ENCODE assay signal across 18 cellular contexts in genomic region chr7:120274899-120275298, GRCh38. TPM values are rescaled to one million over a fixed set of nuclear protein-coding genes. Genes with fewer than 3 reads are reported as not detected.
DNase-seq lines count a peak whose midpoint lies in the region; ATAC-seq and TF ChIP-seq lines count a peak whose summit lies in the region.
"Had no signal": no experiment of that assay in that cellular context is flagged by ENCODE, and none has a peak within 500 bp of the region (broad histone marks: within the 10 kb centered on the region; RNA-seq: fewer than 3 reads in every experiment).

No MANE protein-coding gene starts in this region.

- H3K9me2 ChIP-seq in neural cell (ENCODE audit: insufficient read depth, low read length): no peaks in the 10 kb centered on the region

- TF ChIP-seq CTCF in chondrocyte (IDR thresholded peaks at IDR 0.05) (no peak), neural cell (IDR thresholded peaks at IDR 0.05; ENCODE audit: poor library complexity, severe bottlenecking) (no peak)

- no peaks in the 10 kb centered on the region for H3F3A ChIP-seq in neural cell (ENCODE audit: insufficient read depth, low read length, poor library complexity, severe bottlenecking)

- TF ChIP-seq EP300 in neural cell (conservative IDR thresholded peaks at IDR 0.05; ENCODE audit: poor library complexity, severe bottlenecking): no peak

- DNase-seq in right cardiac atrium (peak in 2 of 3 donors; percentile 11 to 16), cardiac septum (ENCODE audit: low spot score) (no peak), chondrocyte (ENCODE audit: low spot score) (peak; percentile 79), HPDE6-E6E7 (ENCODE audit: extremely low spot score) (no peak), DMS79 treated with DMSO at 0.1 percent for 48 hours (lab: John Stamatoyannopoulos, UW) (no peak)
- DNase-seq in activated CD4-positive, alpha-beta memory T cell treated with anti-CD3 and anti-CD28 coated beads for 36 hours: no peak
- DNase-seq: DMS153, MM.1S, NCI-H187 treated with DMSO at 0.1 percent for 48 hours, NCI-H2171, OCI-M1, RPMI8226, SJCRH30 had no signal

- no peak overlapping the region for H3K27ac Mint-ChIP-seq in chondrocyte (ENCODE audit: unreplicated experiment)
- no peak overlapping the region for H3K27ac Mint-ChIP-seq in activated CD4-positive, alpha-beta memory T cell treated with anti-CD3 and anti-CD28 coated beads for 36 hours

- no peak overlapping the region for H2AFZ ChIP-seq in neural cell (ENCODE audit: low read depth, low read length)

- H3K4me1 ChIP-seq in right cardiac atrium (ENCODE audit: control insufficient read depth, insufficient read depth, low read length): no peaks in the 10 kb centered on the region
- H3K4me1 ChIP-seq: SJCRH30 had no signal

- no peak overlapping the region for H3K27ac ChIP-seq in right cardiac atrium (ENCODE audit: low read length)
- H3K27ac ChIP-seq in neural cell (ENCODE audit: low read length): no peak overlapping the region
- H3K27ac ChIP-seq: C4-2B, HL-60, SJCRH30 had no signal

- no peak overlapping the region for H3K4me2 ChIP-seq in neural cell (ENCODE audit: low read length)

- peaks cover 15% of the 10 kb centered on the region for H3K4me1 Mint-ChIP-seq in chondrocyte (ENCODE audit: low read depth)
- peaks cover 12% of the 10 kb centered on the region for H3K4me1 Mint-ChIP-seq in activated CD4-positive, alpha-beta memory T cell treated with anti-CD3 and anti-CD28 coated beads for 36 hours (ENCODE audit: low read depth)

- no peaks in the 10 kb centered on the region for H3K27me3 ChIP-seq in right cardiac atrium (ENCODE audit: control insufficient read depth, insufficient read depth)
- H3K27me3 ChIP-seq in neural cell (ENCODE audit: insufficient read depth, low read depth, low read length): peaks cover 7% of the 10 kb centered on the region
- H3K27me3 ChIP-seq: SJCRH30 had no signal

- no peak overlapping the region for H3K9ac ChIP-seq in neural cell (ENCODE audit: low read length)

- no peak overlapping the region for H3K4me3 Mint-ChIP-seq in chondrocyte (ENCODE audit: unreplicated experiment)
- no peak overlapping the region for H3K4me3 Mint-ChIP-seq in activated CD4-positive, alpha-beta memory T cell treated with anti-CD3 and anti-CD28 coated beads for 36 hours

- H4K20me1 ChIP-seq in neural cell (ENCODE audit: insufficient read depth): no peaks in the 10 kb centered on the region

- ATAC-seq in right cardiac atrium (no peak), GM19328 (IDR thresholded peaks at IDR 0.05; ENCODE audit: unreplicated experiment) (no peak)

- POLR2A ChIA-PET in activated CD4-positive, alpha-beta memory T cell treated with anti-CD3 and anti-CD28 coated beads for 36 hours (lab: Charles Lee): no interaction called here

- no peak for TF ChIP-seq RAD21 in neural cell (conservative IDR thresholded peaks at IDR 0.05)

- no peaks in the 10 kb centered on the region for H3K36me3 ChIP-seq in neural cell (ENCODE audit: insufficient read depth, low read length)
- H3K36me3 ChIP-seq: SJCRH30 had no signal

- intact Hi-C loops in right cardiac atrium (cut with DNase I): no loop called here
- intact Hi-C loops in cardiac septum (cut with DNase I): no loop called here
- intact Hi-C loops in activated CD4-positive, alpha-beta memory T cell treated with anti-CD3 and anti-CD28 coated beads for 36 hours (cut with micrococcal nuclease): loop anchor here (5.0 kb wide), 1 partner anchor 338 kb away; no protein-coding TSS in a partner anchor

- no peaks in the 10 kb centered on the region for H3K36me3 Mint-ChIP-seq in chondrocyte (ENCODE audit: low read depth)
- H3K36me3 Mint-ChIP-seq in activated CD4-positive, alpha-beta memory T cell treated with anti-CD3 and anti-CD28 coated beads for 36 hours: no peaks in the 10 kb centered on the region

- CTCF ChIA-PET in activated CD4-positive, alpha-beta memory T cell treated with anti-CD3 and anti-CD28 coated beads for 36 hours (lab: Charles Lee): no interaction called here

- H3K9me3 ChIP-seq in right cardiac atrium (ENCODE audit: control insufficient read depth, low read length) (no peaks in the 10 kb centered on the region), neural cell (ENCODE audit: low read length) (no peaks in the 10 kb centered on the region)
- H3K9me3 ChIP-seq: SJCRH30 had no signal

- H3K4me3 ChIP-seq in right cardiac atrium (ENCODE audit: low read length) (no peak overlapping the region), neural cell (ENCODE audit: low read length) (peak overlapping the region; percentile 85)
- H3K4me3 ChIP-seq: SJCRH30 had no signal

- 97% methylated on average over 27 of the region's 27 CpGs for WGBS in right cardiac atrium

- H3K27me3 Mint-ChIP-seq in chondrocyte (ENCODE audit: low read depth): peaks cover 4% of the 10 kb centered on the region
- peaks cover 23% of the 10 kb centered on the region for H3K27me3 Mint-ChIP-seq in activated CD4-positive, alpha-beta memory T cell treated with anti-CD3 and anti-CD28 coated beads for 36 hours

- no peaks in the 10 kb centered on the region for H3K9me3 Mint-ChIP-seq in chondrocyte (ENCODE audit: low read depth)
- H3K9me3 Mint-ChIP-seq in activated CD4-positive, alpha-beta memory T cell treated with anti-CD3 and anti-CD28 coated beads for 36 hours: peaks cover under 1% of the 10 kb centered on the region

- no peaks in the 10 kb centered on the region for H3K79me2 ChIP-seq in neural cell (replicated peaks; ENCODE audit: insufficient read depth, low read length)

TF ChIP-seq in neural cell, 6 proteins besides CTCF, POLR2A, EP300 and RAD21:
- TF ChIP-seq MXI1 (conservative IDR thresholded peaks at IDR 0.05; ENCODE audit: poor library complexity, severe bottlenecking) (no peak), POLR2AphosphoS5 (IDR thresholded peaks at IDR 0.05) (no peak), SMC3 (conservative IDR thresholded peaks at IDR 0.05; ENCODE audit: poor library complexity) (no peak), EZH2 (IDR thresholded peaks at IDR 0.05; ENCODE audit: borderline replicate concordance, insufficient read depth, low read length, poor library complexity, severe bottlenecking) (no peak), REST (IDR thresholded peaks at IDR 0.05; ENCODE audit: borderline replicate concordance) (no peak), TAF1 (IDR thresholded peaks at IDR 0.05; ENCODE audit: low read depth) (no peak)

RNA-seq across cellular contexts. Expression of gene KCND2, which starts 1.9 kb away (rescaled TPM):
- under 1 TPM in 2 of 4 donors, not detected in 2; 0.11 to 0.18 TPM for total RNA-seq in right cardiac atrium
- 0.02 TPM for polyA plus RNA-seq in right cardiac atrium
- 0.22 TPM for total RNA-seq in cardiac septum
- 0.26 to 0.30 TPM in 2 of 3 replicates, not detected in the other for total RNA-seq in chondrocyte
- 10.4 and 11.0 TPM in 2 replicates for polyA plus RNA-seq in neural cell
- 29.2 and 29.9 TPM in 2 replicates for polyA minus RNA-seq in neural cell
- total RNA-seq in activated CD4-positive, alpha-beta memory T cell treated with anti-CD3 and anti-CD28 coated beads for 36 hours: not detected
- total RNA-seq: NCI-H460, SJCRH30 had no signal

Comparison
In these comparisons a context has a peak if more than half of its experiments do, and no peak if none do; other contexts are left out.
1. DNase-seq: peak in right cardiac atrium (2 of 3) and chondrocyte (single experiment); none in cardiac septum (single experiment), HPDE6-E6E7 (single experiment), activated CD4-positive, alpha-beta memory T cell treated with anti-CD3 and anti-CD28 coated beads for 36 hours (single experiment) and DMS79 treated with DMSO at 0.1 percent for 48 hours (single experiment).